11 cellular contexts compared by ENCODE assay signal in the genomic region with DNA sequence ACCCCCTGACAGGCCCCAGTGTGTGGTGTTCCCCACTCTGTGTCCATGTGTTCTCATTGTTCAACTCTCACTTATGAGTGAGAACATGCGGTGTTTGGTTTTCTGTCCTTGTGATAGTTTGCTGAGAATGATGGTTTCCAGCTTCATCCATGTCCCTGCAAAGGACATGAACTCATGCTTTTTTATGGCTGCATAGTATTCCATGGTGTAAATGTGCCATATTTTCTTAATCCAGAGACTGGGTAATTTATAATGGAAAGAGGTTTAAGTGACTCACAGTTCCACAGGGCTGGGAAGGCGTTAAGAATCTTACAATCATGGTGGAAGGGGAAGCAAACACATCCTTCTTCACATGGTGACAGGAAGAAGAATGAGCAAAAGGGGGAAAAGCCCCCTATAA. TPM values are rescaled to one million over a fixed set of nuclear protein-coding genes. Genes with fewer than 3 reads are reported as not detected.
"Had no signal": no experiment of that assay in that cellular context is flagged by ENCODE, and none has a peak within 500 bp of the region (broad histone marks: within the 10 kb centered on the region; RNA-seq: fewer than 3 reads in every experiment).

No MANE protein-coding gene starts in this region.

RNA-seq across cellular contexts. Expression of a gene that starts 17.0 kb away (rescaled TPM):
- total RNA-seq: stomach, subcutaneous adipose tissue, suprapubic skin, temporal lobe, thoracic aorta, tibial nerve, upper lobe of left lung, upper lobe of right lung, urinary bladder, uterus, vagina had no signal
- polyA plus RNA-seq: stomach, urinary bladder had no signal
